38 cellular contexts compared by ENCODE assay signal in genomic region chr16:49914697-49915096, GRCh38. TPM values are rescaled to one million over a fixed set of nuclear protein-coding genes. Genes with fewer than 3 reads are reported as not detected.
"Had no signal": no experiment of that assay in that cellular context is flagged by ENCODE, and none has a peak within 500 bp of the region (broad histone marks: within the 10 kb centered on the region; RNA-seq: fewer than 3 reads in every experiment).

No MANE protein-coding gene starts in this region.

- H3K36me3 ChIP-seq: MG63 had no signal

- H3K27me3 ChIP-seq: MG63 had no signal

- H3K4me3 ChIP-seq: MG63 had no signal

- DNase-seq: Karpas-422, Kasumi-1, MG63, MM.1S, MV-4-11, NCI-H1048, NCI-H1092, NCI-H1092 treated with DMSO at 0.1 percent for 48 hours, NCI-H1105, NCI-H1105 treated with DMSO at 0.1 percent for 48 hours, NCI-H1417, NCI-H1417 treated with DMSO at 0.1 percent for 48 hours, NCI-H1436, NCI-H1436 treated with DMSO at 0.1 percent for 48 hours, NCI-H146, NCI-H1694, NCI-H1694 treated with DMSO at 0.1 percent for 48 hours, NCI-H187, NCI-H187 treated with DMSO at 0.1 percent for 48 hours, NCI-H1930, NCI-H2029, NCI-H2029 treated with DMSO at 0.1 percent for 48 hours, NCI-H2081, NCI-H2081 treated with DMSO at 0.1 percent for 48 hours, NCI-H2107, NCI-H2171, NCI-H2171 treated with DMSO at 0.1 percent for 48 hours, NCI-H2227 treated with DMSO at 0.1 percent for 48 hours, NCI-H226, NCI-H345, NCI-H446, NCI-H446 treated with DMSO at 0.1 percent for 48 hours, NCI-H510A, NCI-H510A treated with DMSO at 0.1 percent for 48 hours, NCI-H524 had no signal

- H3K9me3 ChIP-seq: MG63 had no signal

RNA-seq across cellular contexts. Expression of gene ZNF423, which starts 58.8 kb away (rescaled TPM):
- total RNA-seq: LHCN-M2, MCF 10A, NCI-H460 had no signal
